ENCODE assay signal across 1 cellular context in genomic region chr17:75152523-75152922, GRCh38.
TF ChIP-seq lines count a peak whose summit lies in the region.

No MANE protein-coding gene starts in this region.

TF ChIP-seq in GM12878, 131 proteins besides CTCF, POLR2A, EP300 and RAD21:
- no peak for TF ChIP-seq RBBP5 (conservative IDR thresholded peaks at IDR 0.05)
- no peak for TF ChIP-seq FOXM1 (IDR thresholded peaks at IDR 0.05; ENCODE audit: low read depth, low read length)
- TF ChIP-seq MYB (IDR thresholded peaks at IDR 0.05; ENCODE audit: borderline replicate concordance, low read depth, low read length): no peak
- TF ChIP-seq ZBTB33 (IDR thresholded peaks at IDR 0.05): no peak
- no peak for TF ChIP-seq SP1 (IDR thresholded peaks at IDR 0.05; ENCODE audit: low read depth, low read length)
- TF ChIP-seq ZNF274 (IDR thresholded peaks at IDR 0.05; ENCODE audit: insufficient read depth, insufficient read length): no peak
- no peak for TF ChIP-seq ZBTB4 (CRISPR knock-in tag; IDR thresholded peaks at IDR 0.05)
- TF ChIP-seq MLLT1 (IDR thresholded peaks at IDR 0.05): no peak
- TF ChIP-seq SIX5 (IDR thresholded peaks at IDR 0.05; ENCODE audit: low read depth, low read length, severe bottlenecking): no peak
- no peak for TF ChIP-seq BHLHE40 (IDR thresholded peaks at IDR 0.05; ENCODE audit: borderline replicate concordance in 1 of 2, low read depth in 2 of 2, low read length in 1 of 2)
- no peak for TF ChIP-seq SMAD5 (IDR thresholded peaks at IDR 0.05; ENCODE audit: low read depth)
